Comparison of ENCODE assay signal across 9 cellular contexts in the genomic region with DNA sequence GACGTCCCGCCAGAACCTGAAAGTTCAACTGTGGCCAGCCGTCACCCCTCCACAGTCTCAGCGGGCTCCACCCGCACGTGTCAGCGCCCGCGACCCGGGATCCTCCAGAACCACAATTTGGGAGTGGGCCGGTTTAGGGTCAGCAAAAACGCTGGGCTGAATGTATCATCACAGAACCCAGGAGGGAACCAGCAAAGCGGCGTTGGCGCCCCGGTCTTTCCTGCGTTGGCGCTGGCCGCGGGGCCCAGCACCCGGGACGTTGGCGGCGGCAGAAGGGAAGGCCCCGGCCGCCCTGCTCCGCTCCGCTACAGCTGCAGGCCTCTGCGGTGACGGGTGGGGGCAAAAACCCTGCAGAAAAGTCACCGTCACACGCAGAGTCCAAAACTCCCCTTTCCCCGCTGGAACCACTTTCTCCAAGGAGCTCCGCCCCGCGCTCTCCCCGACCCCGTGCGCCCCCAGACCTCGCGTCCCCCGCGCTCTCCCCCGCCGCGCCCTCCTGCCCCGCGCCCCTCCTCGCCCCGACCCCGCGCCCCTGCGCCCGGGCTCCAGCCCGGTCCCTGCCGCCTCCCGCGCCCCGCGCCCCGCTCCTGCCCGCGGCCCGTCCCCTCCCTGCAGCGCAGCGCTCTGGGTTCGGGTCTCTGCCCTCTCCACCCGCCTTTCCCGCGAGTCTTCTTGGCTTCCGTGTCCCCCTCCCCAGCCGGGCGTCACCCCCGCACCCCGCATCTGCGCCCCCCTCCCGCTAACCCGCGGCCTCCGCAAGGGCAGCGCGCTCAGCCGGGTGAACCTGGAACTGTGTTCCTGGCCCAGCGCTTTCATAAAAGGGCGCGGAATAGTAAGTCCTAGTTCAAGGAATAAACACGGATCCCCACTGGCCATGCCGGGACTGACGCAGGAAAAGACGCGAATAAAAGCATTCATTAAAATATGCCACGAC. TPM values are rescaled to one million over a fixed set of nuclear protein-coding genes. Genes with fewer than 3 reads are reported as not detected.
A peak's percentile ranks its signal among the peaks of the same experiment; 100 is the strongest.
DNase-seq lines count a peak whose midpoint lies in the region; ATAC-seq and TF ChIP-seq lines count a peak whose summit lies in the region.
"Had no signal": no experiment of that assay in that cellular context is flagged by ENCODE, and none has a peak within 500 bp of the region (broad histone marks: within the 10 kb centered on the region; RNA-seq: fewer than 3 reads in every experiment).

No MANE protein-coding gene starts in this region.

- H3K9me2 ChIP-seq in PC-3 (replicated peaks; ENCODE audit: low read length) = no peaks in the 10 kb centered on the region

- no peaks in the 10 kb centered on the region for H3K79me2 ChIP-seq in PC-3 (ENCODE audit: low read length)

- H3K9me3 ChIP-seq in lung (ENCODE audit: control insufficient read depth in 2 of 2, insufficient read depth in 1 of 2, low read length in 1 of 2) (no peaks in the 10 kb centered on the region), PC-3 (ENCODE audit: low read length) (no peaks in the 10 kb centered on the region)

- H3K36me3 ChIP-seq in lung (ENCODE audit: control insufficient read depth in 2 of 2, insufficient read depth in 2 of 2, low read length in 2 of 2) (no peaks in the 10 kb centered on the region), PC-3 (ENCODE audit: low read depth, low read length) (no peaks in the 10 kb centered on the region)

- H3K4me3 ChIP-seq in coronary artery (peak overlapping the region; percentile 44), lung (peak overlapping the region; percentile 37), PC-3 (ENCODE audit: low read length) (no peak overlapping the region)

- ATAC-seq in lung (ENCODE audit: insufficient read depth, low FRiP score) (peak; percentile 8), PC-3 (no peak)

- no peaks in the 10 kb centered on the region for H4K20me1 ChIP-seq in PC-3 (ENCODE audit: low read length)

- intact Hi-C loops in PC-3 (cut with micrococcal nuclease) = no loop called here

- H3K4me1 ChIP-seq in lung (ENCODE audit: control insufficient read depth in 2 of 2, insufficient read depth in 2 of 2, low read length in 2 of 2) (peaks cover 0 to 3% of the 10 kb centered on the region in 2 donors), PC-3 (ENCODE audit: insufficient read depth, low read length) (no peaks in the 10 kb centered on the region)

- TF ChIP-seq CTCF in coronary artery (IDR thresholded peaks at IDR 0.05) (no peak), lung (IDR thresholded peaks at IDR 0.05; ENCODE audit: control extremely low read depth, extremely low read depth) (no peak), PC-3 (conservative IDR thresholded peaks at IDR 0.05; ENCODE audit: low read depth, low read length) (no peak)

- H3K4me2 ChIP-seq in PC-3 (ENCODE audit: low read length) = no peak overlapping the region

- DNase-seq in activated T-cell treated with anti-CD3 and anti-CD28 coated beads for 48 hours (ENCODE audit: low read depth) (peak; percentile 9), activated T-cell treated with anti-CD3 and anti-CD28 coated beads for 4 hours (no peak), coronary artery (ENCODE audit: low spot score) (no peak), lung (ENCODE audit: low spot score) (no peak), substantia nigra (lab: John Stamatoyannopoulos, UW) (peak in 1 of 49 donors; percentile 12), NCI-H82 (lab: John Stamatoyannopoulos, UW) (no peak), PC-3 (no peak), NOMO-1 (lab: John Stamatoyannopoulos, UW; ENCODE audit: unreplicated experiment in 2 of 2) (no peak)
- DNase-seq: NCI-H2029 treated with DMSO at 0.1 percent for 48 hours had no signal

- no peaks in the 10 kb centered on the region for H3F3A ChIP-seq in PC-3 (ENCODE audit: low read length, unreplicated experiment)

- POLR2A ChIA-PET in PC-3 (lab: Charles Lee; ENCODE audit: unreplicated experiment) = no interaction called here

- H3K9ac ChIP-seq in PC-3 (ENCODE audit: low read length) = no peak overlapping the region

- no peak overlapping the region for H3K27ac ChIP-seq in coronary artery
- no peak overlapping the region for H3K27ac ChIP-seq in lung (ENCODE audit: low read depth in 1 of 2, low read length in 1 of 2)
- peak overlapping the region; percentile 10 for H3K27ac ChIP-seq in substantia nigra (ENCODE audit: low read depth, low read length, poor library complexity, severe bottlenecking)
- no peak overlapping the region for H3K27ac ChIP-seq in PC-3 (ENCODE audit: low read length)

- BruUV-seq in PC-3 (replicated peaks; lab: Mats Ljungman, UMichigan) = no TSS peak

- 7% methylated on average over 80 to 92 of the region's 92 CpGs for WGBS in lung, 2 donors

- H2AFZ ChIP-seq in PC-3 (ENCODE audit: low read length) = no peak overlapping the region

- H3K27me3 ChIP-seq in lung (ENCODE audit: control insufficient read depth, insufficient read depth) = no peaks in the 10 kb centered on the region
- peaks cover 11% of the 10 kb centered on the region for H3K27me3 ChIP-seq in PC-3 (ENCODE audit: low read length)

- CTCF ChIA-PET in PC-3 (lab: Charles Lee) = no interaction called here

RNA-seq across cellular contexts. Expression of a gene that starts 24.0 kb away (rescaled TPM):
- 1 to 10 TPM; 2.7 to 3.5 TPM for total RNA-seq in lung
- 1 to 10 TPM; 1.5 to 3.9 TPM for polyA plus RNA-seq in lung
- 1.7 and 2.2 TPM in 2 replicates for total RNA-seq in PC-3 (2014; rRNA removed)
